33 cellular contexts compared by ENCODE assay signal in the genomic region with DNA sequence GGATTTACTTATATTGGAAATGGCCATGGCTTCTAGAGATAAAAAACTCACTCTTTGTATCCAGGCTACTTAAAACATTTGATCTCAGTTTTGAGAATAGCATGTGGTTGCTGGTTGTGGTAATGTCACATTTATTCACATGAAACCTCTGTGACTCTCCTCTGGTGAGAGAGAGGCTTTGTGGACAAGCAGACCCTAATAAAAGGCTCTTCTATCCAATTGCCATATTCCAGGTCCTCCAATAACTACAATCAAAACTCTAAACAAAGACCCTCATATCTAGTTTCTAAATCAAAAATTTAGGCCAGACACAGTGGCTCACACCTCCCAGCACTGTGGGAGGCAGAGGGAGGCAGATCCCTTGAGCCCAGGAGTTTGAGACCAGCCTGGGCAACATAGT.
"Had no signal": no experiment of that assay in that cellular context is flagged by ENCODE, and none has a peak within 500 bp of the region (broad histone marks: within the 10 kb centered on the region; RNA-seq: fewer than 3 reads in every experiment).

No MANE protein-coding gene starts in this region.

- ATAC-seq: activated CD4-positive, alpha-beta T cell treated with anti-CD3 and anti-CD28 coated beads for 36 hours; activated CD4-positive, CD25-positive, alpha-beta regulatory T cell treated with anti-CD3 and anti-CD28 coated beads, Interleukin-2, amount 50 U/mL, for 24 hours; activated CD8-positive, alpha-beta memory T cell treated with anti-CD3 and anti-CD28 coated beads, Interleukin-2, amount 10 ng/mL, durations not matched to agents 7 days and 5 days; activated CD8-positive, alpha-beta T cell treated with anti-CD3 and anti-CD28 coated beads, Interleukin-2, amount 10 ng/mL, durations not matched to agents 7 days and 5 days; activated naive CD8-positive, alpha-beta T cell treated with anti-CD3 and anti-CD28 coated beads, Interleukin-2, amount 50 U/mL, for 24 hours; WTC11 had no signal

- H3K9me3 ChIP-seq: ascending aorta had no signal

- H3K27ac ChIP-seq: ascending aorta, cardiac muscle cell, WERI-Rb-1 had no signal

- H3K36me3 ChIP-seq: ascending aorta, cardiac muscle cell, WERI-Rb-1 had no signal

- H3K27me3 ChIP-seq: ascending aorta, cardiac muscle cell had no signal

- DNase-seq: activated CD4-positive, alpha-beta memory T cell treated with anti-CD3 and anti-CD28 coated beads, Interleukin-2, amount 10 ng/mL, durations not matched to agents 7 days and 5 days; activated CD4-positive, alpha-beta T cell treated with anti-CD3 and anti-CD28 coated beads for 1 hour; activated CD4-positive, alpha-beta T cell treated with anti-CD3 and anti-CD28 coated beads for 36 hours; activated CD4-positive, alpha-beta T cell treated with anti-CD3 and anti-CD28 coated beads for 48 hours; activated CD4-positive, alpha-beta T cell treated with anti-CD3 and anti-CD28 coated beads, Interleukin-2, amount 10 ng/mL, durations not matched to agents 7 days and 5 days; activated CD4-positive, alpha-beta T cell treated with anti-CD3 and anti-CD28 coated beads, Interleukin-2, amount 50 U/mL, for 48 hours; activated CD4-positive, CD25-positive, alpha-beta regulatory T cell; activated CD8-positive, alpha-beta memory T cell treated with anti-CD3 and anti-CD28 coated beads for 24 hours; activated CD8-positive, alpha-beta memory T cell treated with anti-CD3 and anti-CD28 coated beads, Interleukin-2, amount 10 ng/mL, durations not matched to agents 7 days and 5 days; activated CD8-positive, alpha-beta memory T cell treated with anti-CD3 and anti-CD28 coated beads, Interleukin-2, amount 50 U/mL, for 48 hours; activated CD8-positive, alpha-beta T cell treated with anti-CD3 and anti-CD28 coated beads, Interleukin-2, amount 10 ng/mL, durations not matched to agents 7 days and 5 days; activated effector memory CD4-positive, alpha-beta T cell treated with Interleukin-2 at 50 U/mL for 16 hours; activated gamma-delta T cell; activated naive CD4-positive, alpha-beta T cell treated with anti-CD3 and anti-CD28 coated beads, Interleukin-2, amount 10 ng/mL, durations not matched to agents 7 days and 5 days; activated naive CD4-positive, alpha-beta T cell treated with Interleukin-2 at 50 U/mL for 16 hours; activated naive CD8-positive, alpha-beta T cell treated with anti-CD3 and anti-CD28 coated beads, Interleukin-2, amount 10 ng/mL, durations not matched to agents 7 days and 5 days; activated naive CD8-positive, alpha-beta T cell treated with anti-CD3 and anti-CD28 coated beads, Interleukin-2, amount 50 U/mL, for 24 hours; activated T-cell treated with anti-CD3 and anti-CD28 coated beads, Interleukin-2, amount 50 U/mL, for 24 hours; activated T-cell treated with anti-CD3 and anti-CD28 coated beads, Interleukin-2, amount 50 U/mL, for 48 hours; amygdala; anterior cingulate cortex; caudate nucleus; cerebellar nuclear complex; T-helper 1 cell; T-helper 2 cell; T-helper 9 cell; WERI-Rb-1 had no signal

- FAIRE-seq: bronchial epithelial cell, TTC549 had no signal

- H3K4me3 ChIP-seq: ascending aorta, cardiac muscle cell had no signal

- H3K4me1 ChIP-seq: ascending aorta had no signal
